Comparison of ENCODE assay signal across 16 cellular contexts in the genomic region with DNA sequence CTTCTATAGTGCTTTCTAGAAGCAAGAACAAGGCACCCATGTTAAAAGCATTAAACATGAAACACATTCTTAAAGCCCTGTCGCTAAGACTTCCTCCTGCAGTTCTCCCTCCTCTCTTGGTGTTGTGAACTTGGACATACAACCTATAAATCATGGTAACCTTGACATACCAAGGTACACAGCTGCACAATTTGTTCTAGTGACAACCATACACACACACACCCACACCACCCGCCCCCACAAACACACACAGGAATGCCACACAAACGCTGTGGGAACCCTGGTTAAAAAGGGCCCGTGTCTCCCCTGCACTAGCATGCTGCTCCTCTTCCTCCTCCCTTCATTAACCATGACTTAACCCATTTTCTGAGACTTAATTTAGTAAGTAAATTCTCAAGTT.
"Had no signal": no experiment of that assay in that cellular context is flagged by ENCODE, and none has a peak within 500 bp of the region (broad histone marks: within the 10 kb centered on the region; RNA-seq: fewer than 3 reads in every experiment).

No MANE protein-coding gene starts in this region.

- H3K27ac Mint-ChIP-seq: activated CD4-positive, alpha-beta T cell treated with anti-CD3 and anti-CD28 coated beads, Interleukin-2, amount 10 ng/mL, durations not matched to agents 24 days and 14 days; activated naive CD4-positive, alpha-beta T cell treated with anti-CD3 and anti-CD28 coated beads for 36 hours; brain; neural progenitor cell; type B pancreatic cell had no signal

- H3K9me3 ChIP-seq: pancreas, suprapubic skin had no signal

- H3K27me3 Mint-ChIP-seq: activated T-helper 17 cell treated with anti-CD3 and anti-CD28 coated beads, Interleukin-2, amount 50 U/mL, for 72 hours; brain; stimulated activated naive B cell treated with anti-CD40 and anti-IgM and Interleukin-4, amounts not matched to agents 10 μg/mL and 1 μg/mL and 100 μg/mL, for 72 hours; type B pancreatic cell had no signal

- H3K36me3 ChIP-seq: neural progenitor cell, pancreas had no signal

- H3K27me3 ChIP-seq: neural progenitor cell, pancreas, suprapubic skin had no signal

- H3K36me3 Mint-ChIP-seq: neural progenitor cell, type B pancreatic cell had no signal

- H3K4me2 ChIP-seq: neural progenitor cell had no signal

- H3K4me3 Mint-ChIP-seq: activated CD4-positive, alpha-beta T cell treated with anti-CD3 and anti-CD28 coated beads, Interleukin-2, amount 10 ng/mL, durations not matched to agents 24 days and 14 days; activated naive CD4-positive, alpha-beta T cell treated with anti-CD3 and anti-CD28 coated beads for 36 hours; brain; neural progenitor cell; stimulated activated naive B cell treated with anti-CD40 and anti-IgM and Interleukin-4, amounts not matched to agents 10 μg/mL and 1 μg/mL and 100 μg/mL, for 72 hours; type B pancreatic cell had no signal

- H3K4me1 Mint-ChIP-seq: brain, neural progenitor cell had no signal

- FAIRE-seq: pancreas had no signal

- H3K9me3 Mint-ChIP-seq: activated CD4-positive, alpha-beta T cell treated with anti-CD3 and anti-CD28 coated beads, Interleukin-2, amount 10 ng/mL, durations not matched to agents 24 days and 14 days; activated naive CD4-positive, alpha-beta T cell treated with anti-CD3 and anti-CD28 coated beads for 36 hours; activated T-helper 17 cell treated with anti-CD3 and anti-CD28 coated beads, Interleukin-2, amount 50 U/mL, for 72 hours; brain; neural progenitor cell; stimulated activated naive B cell treated with anti-CD40 and anti-IgM and Interleukin-4, amounts not matched to agents 10 μg/mL and 1 μg/mL and 100 μg/mL, for 72 hours; type B pancreatic cell had no signal

- ATAC-seq: left colon; pancreas; stimulated activated naive B cell treated with anti-CD40 and anti-IgM and Interleukin-4, amounts not matched to agents 10 μg/mL and 1 μg/mL and 100 μg/mL, for 72 hours had no signal

- H2AFZ ChIP-seq: neural progenitor cell had no signal

- H3K9ac ChIP-seq: neural progenitor cell had no signal

- DNase-seq: activated CD4-positive, alpha-beta T cell treated with anti-CD3 and anti-CD28 coated beads, Interleukin-2, amount 10 ng/mL, durations not matched to agents 24 days and 14 days; activated naive CD4-positive, alpha-beta T cell treated with anti-CD3 and anti-CD28 coated beads for 36 hours; activated T-cell treated with anti-CD3 and anti-CD28 coated beads for 4 hours; amygdala; cerebellar nuclear complex; left colon; pancreas; stimulated activated naive B cell treated with anti-CD40 and anti-IgM and Interleukin-4, amounts not matched to agents 10 μg/mL and 1 μg/mL and 100 μg/mL, for 72 hours; T-helper 9 cell had no signal

- H3K27ac ChIP-seq: neural progenitor cell, pancreas, suprapubic skin, VCaP had no signal

- H3K4me3 ChIP-seq: neural progenitor cell, pancreas, skin epidermis, suprapubic skin had no signal
